32 cellular contexts compared by ENCODE assay signal in genomic region chr11:17877886-17878285, GRCh38.
"Had no signal": no experiment of that assay in that cellular context is flagged by ENCODE, and none has a peak within 500 bp of the region (broad histone marks: within the 10 kb centered on the region; RNA-seq: fewer than 3 reads in every experiment).

No MANE protein-coding gene starts in this region.

- FAIRE-seq: bronchial epithelial cell, RCC 7860 had no signal

- H3K4me3 ChIP-seq: PC-9 had no signal

- H3K27ac ChIP-seq: PC-9, RWPE1, WERI-Rb-1 had no signal

- H3K27ac Mint-ChIP-seq: activated CD4-positive, alpha-beta T cell treated with anti-CD3 and anti-CD28 coated beads, Interleukin-2, amount 10 ng/mL, durations not matched to agents 24 days and 14 days; activated CD8-positive, alpha-beta T cell treated with anti-CD3 and anti-CD28 coated beads for 36 hours; activated naive CD4-positive, alpha-beta T cell treated with anti-CD3 and anti-CD28 coated beads for 36 hours; activated naive CD8-positive, alpha-beta T cell; activated naive CD8-positive, alpha-beta T cell treated with anti-CD3 and anti-CD28 coated beads, Interleukin-2, amount 50 U/mL, for 24 hours; activated T-helper 1 cell treated with anti-CD3 and anti-CD28 coated beads, Interleukin-12 subunit alpha, Interleukin-12 subunit beta, Interleukin-2, Interleukin-4 antibody, amounts not matched to agents 30 ng/mL and 10 ng/mL and 1 ng/mL, durations not matched to agents 14 hours and 24 hours and 36 hours; brain had no signal

- H3K4me2 ChIP-seq: PC-9 had no signal

- DNase-seq: activated CD4-positive, alpha-beta T cell treated with anti-CD3 and anti-CD28 coated beads, Interleukin-2, amount 10 ng/mL, durations not matched to agents 24 days and 14 days; activated CD4-positive, alpha-beta T cell treated with anti-CD3 and anti-CD28 coated beads, Interleukin-2, amount 50 U/mL, for 4 hours; activated CD8-positive, alpha-beta T cell treated with anti-CD3 and anti-CD28 coated beads for 36 hours; activated gamma-delta T cell treated with Interleukin-2 at 50 U/mL for 16 hours; activated naive CD4-positive, alpha-beta T cell treated with anti-CD3 and anti-CD28 coated beads for 36 hours; activated naive CD8-positive, alpha-beta T cell treated with anti-CD3 and anti-CD28 coated beads, Interleukin-2, amount 50 U/mL, for 24 hours; activated T-cell treated with anti-CD3 and anti-CD28 coated beads, Interleukin-2, amount 50 U/mL, for 1 hour; anterior cingulate cortex; caudate nucleus; cerebellar nuclear complex; Karpas-422; NCI-H1105; NCI-H1436; NCI-H1694; NCI-H1930; NCI-H2081 treated with DMSO at 0.1 percent for 48 hours; NCI-H226; NCI-H446 treated with DMSO at 0.1 percent for 48 hours; NCI-H524; NCI-H69; NK-92 treated with Interleukin-12 subunit alpha and Interleukin-12 subunit beta, amount 100 ng/mL, for 24 hours; PC-9; SIG-M5; T1000; WERI-Rb-1 had no signal

- H3K9me3 Mint-ChIP-seq: activated CD4-positive, alpha-beta T cell treated with anti-CD3 and anti-CD28 coated beads, Interleukin-2, amount 10 ng/mL, durations not matched to agents 24 days and 14 days; activated CD8-positive, alpha-beta T cell treated with anti-CD3 and anti-CD28 coated beads for 36 hours; activated naive CD4-positive, alpha-beta T cell treated with anti-CD3 and anti-CD28 coated beads for 36 hours; activated naive CD8-positive, alpha-beta T cell treated with anti-CD3 and anti-CD28 coated beads, Interleukin-2, amount 50 U/mL, for 24 hours; activated T-helper 1 cell treated with anti-CD3 and anti-CD28 coated beads, Interleukin-12 subunit alpha, Interleukin-12 subunit beta, Interleukin-2, Interleukin-4 antibody, amounts not matched to agents 30 ng/mL and 10 ng/mL and 1 ng/mL, durations not matched to agents 14 hours and 24 hours and 36 hours; brain had no signal

- ATAC-seq: activated CD8-positive, alpha-beta T cell treated with anti-CD3 and anti-CD28 coated beads for 36 hours; activated naive CD8-positive, alpha-beta T cell treated with anti-CD3 and anti-CD28 coated beads, Interleukin-2, amount 50 U/mL, for 24 hours; Right ventricle myocardium inferior had no signal
